ENCODE assay signal across 19 cellular contexts in the genomic region with DNA sequence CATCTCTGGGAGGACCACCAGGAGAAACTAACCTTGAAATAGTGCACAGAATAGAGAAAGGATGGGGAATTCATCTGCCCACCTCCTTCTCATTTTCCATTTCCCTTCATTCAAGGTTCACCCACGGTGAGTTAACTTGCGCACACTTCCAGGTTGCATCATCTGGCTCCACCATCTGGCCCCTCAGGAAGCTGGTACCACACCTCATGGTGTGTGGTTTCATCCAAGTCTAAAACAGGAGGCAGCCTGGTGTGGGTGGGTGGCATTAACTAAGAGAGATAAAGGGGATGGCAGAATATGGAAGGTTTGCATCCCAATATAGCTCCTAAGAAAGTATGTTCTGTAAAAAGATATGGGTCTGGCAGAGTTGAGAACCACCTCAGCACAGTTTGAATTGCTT. TPM values are rescaled to one million over a fixed set of nuclear protein-coding genes. Genes with fewer than 3 reads are reported as not detected.
"Had no signal": no experiment of that assay in that cellular context is flagged by ENCODE, and none has a peak within 500 bp of the region (broad histone marks: within the 10 kb centered on the region; RNA-seq: fewer than 3 reads in every experiment).

No MANE protein-coding gene starts in this region.

- H3K9me3 Mint-ChIP-seq: activated T-cell treated with anti-CD3 and anti-CD28 coated beads, Interleukin-2, amount 50 U/mL, for 4 hours had no signal

- H3K27ac Mint-ChIP-seq: activated CD4-positive, alpha-beta T cell treated with anti-CD3 and anti-CD28 coated beads, Interleukin-2, amount 10 ng/mL, durations not matched to agents 24 days and 14 days; activated naive CD8-positive, alpha-beta T cell treated with anti-CD3 and anti-CD28 coated beads for 36 hours; endodermal cell; naive B cell; T-helper 2 cell treated with Interferon-gamma antibody and Interleukin-4, amounts not matched to agents 5 μg/mL and 100 μg/mL, for 36 hours had no signal

- H3K36me3 ChIP-seq: vagina had no signal

- H3K27me3 Mint-ChIP-seq: activated CD4-positive, alpha-beta T cell treated with anti-CD3 and anti-CD28 coated beads, Interleukin-2, amount 10 ng/mL, durations not matched to agents 24 days and 14 days had no signal

- DNase-seq: activated CD4-positive, alpha-beta T cell treated with anti-CD3 and anti-CD28 coated beads, Interleukin-2, amount 10 ng/mL, durations not matched to agents 24 days and 14 days; activated effector memory CD4-positive, alpha-beta T cell treated with anti-CD3 and anti-CD28 coated beads, Interleukin-2, amount 50 U/mL, for 16 hours; activated naive CD8-positive, alpha-beta T cell treated with anti-CD3 and anti-CD28 coated beads for 36 hours; activated T-cell treated with anti-CD3 and anti-CD28 coated beads, Interleukin-2, amount 50 U/mL, for 4 hours; dermis blood vessel endothelial cell; endodermal cell; immature natural killer cell; left cardiac atrium; midbrain; naive B cell; stimulated activated CD4-positive, alpha-beta T cell treated with anti-CD3 and anti-CD28 coated beads, Interleukin-4, amount 100 ng/mL, for 4 hours had no signal

- H3K4me3 ChIP-seq: lung, tibial nerve, vagina had no signal

- H3K27me3 ChIP-seq: tibial nerve, vagina had no signal

- H3K27ac ChIP-seq: tibial nerve, vagina had no signal

- H3K4me1 Mint-ChIP-seq: endodermal cell had no signal

- ATAC-seq: activated T-cell treated with anti-CD3 and anti-CD28 coated beads, Interleukin-2, amount 50 U/mL, for 4 hours; left cardiac atrium had no signal

- H3K4me3 Mint-ChIP-seq: activated CD4-positive, alpha-beta T cell treated with anti-CD3 and anti-CD28 coated beads, Interleukin-2, amount 10 ng/mL, durations not matched to agents 24 days and 14 days; activated naive CD8-positive, alpha-beta T cell treated with anti-CD3 and anti-CD28 coated beads for 36 hours; activated T-cell treated with anti-CD3 and anti-CD28 coated beads, Interleukin-2, amount 50 U/mL, for 4 hours; endodermal cell; immature natural killer cell; T-helper 2 cell treated with Interferon-gamma antibody and Interleukin-4, amounts not matched to agents 5 μg/mL and 100 μg/mL, for 36 hours had no signal

- H3K9me3 ChIP-seq: tibial nerve, vagina had no signal

RNA-seq across cellular contexts. Expression of a gene that starts 40.9 kb away (rescaled TPM):
- total RNA-seq: activated naive CD8-positive, alpha-beta T cell treated with anti-CD3 and anti-CD28 coated beads for 36 hours; cerebellum; dermis blood vessel endothelial cell; endodermal cell; glomerular endothelial cell; left cardiac atrium; skeletal muscle tissue; tibial nerve; vagina had no signal
- polyA plus RNA-seq: esophagus, immature natural killer cell, lung had no signal
